9 cellular contexts compared by ENCODE assay signal in genomic region chr2:63058742-63059433, GRCh38. TPM values are rescaled to one million over a fixed set of nuclear protein-coding genes. Genes with fewer than 3 reads are reported as not detected.
DNase-seq lines count a peak whose midpoint lies in the region; ATAC-seq and TF ChIP-seq lines count a peak whose summit lies in the region.
"Had no signal": no experiment of that assay in that cellular context is flagged by ENCODE, and none has a peak within 500 bp of the region (broad histone marks: within the 10 kb centered on the region; RNA-seq: fewer than 3 reads in every experiment).

No MANE protein-coding gene starts in this region.

- H3K4me3 ChIP-seq in mammary epithelial cell (replicated peaks in 1 of 3; ENCODE audit: insufficient read depth in 1 of 3, low read depth in 2 of 3, low read length in 3 of 3) (no peak overlapping the region), coronary artery (peak overlapping the region; percentile 60), mucosa of descending colon (no peak overlapping the region), upper lobe of right lung (no peak overlapping the region)

- no peak overlapping the region for H3K4me2 ChIP-seq in mammary epithelial cell (ENCODE audit: insufficient read depth, low read depth, low read length)

- H3K27ac ChIP-seq in mammary epithelial cell (ENCODE audit: insufficient read depth, low read depth, low read length), result no peak overlapping the region
- no peak overlapping the region for H3K27ac ChIP-seq in coronary artery
- H3K27ac ChIP-seq in upper lobe of right lung, result no peak overlapping the region
- H3K27ac ChIP-seq: BLaER1 treated with 17β-estradiol and CSF1 and Interleukin-3, amounts not matched to agents 10 nM and 100 nM had no signal

- H3K36me3 ChIP-seq in mammary epithelial cell (ENCODE audit: insufficient read depth, low read length) (no peaks in the 10 kb centered on the region), mucosa of descending colon (ENCODE audit: low read depth) (no peaks in the 10 kb centered on the region), upper lobe of right lung (no peaks in the 10 kb centered on the region)
- H3K36me3 ChIP-seq: BLaER1 treated with 17β-estradiol and CSF1 and Interleukin-3, amounts not matched to agents 10 nM and 100 nM had no signal

- peak; percentile 32 for ATAC-seq in mucosa of descending colon
- peak; percentile 24 for ATAC-seq in upper lobe of right lung
- no peak for ATAC-seq in GM21529 (IDR thresholded peaks at IDR 0.05; ENCODE audit: unreplicated experiment)

- no peak overlapping the region for H3K4me3 Mint-ChIP-seq in MCF 10A (ENCODE audit: unreplicated experiment)

- POLR2A ChIA-PET in MCF 10A (lab: Yijun Ruan, JAX), result no interaction called here

- no peaks in the 10 kb centered on the region for H3K79me2 ChIP-seq in mammary epithelial cell (ENCODE audit: insufficient read depth, low read length)

- peaks cover 14% of the 10 kb centered on the region for H3K27me3 ChIP-seq in mammary epithelial cell (ENCODE audit: insufficient read depth, low read length)
- peaks cover 100% of the 10 kb centered on the region for H3K27me3 ChIP-seq in upper lobe of right lung

- no peaks in the 10 kb centered on the region for H3K27me3 Mint-ChIP-seq in MCF 10A (ENCODE audit: insufficient read depth, unreplicated experiment)

- no peak overlapping the region for H3K9ac ChIP-seq in mammary epithelial cell (ENCODE audit: insufficient read depth, low read length)
- H3K9ac ChIP-seq: BLaER1 treated with 17β-estradiol and CSF1 and Interleukin-3, amounts not matched to agents 10 nM and 100 nM had no signal

- H3K36me3 Mint-ChIP-seq in MCF 10A (ENCODE audit: insufficient read depth, unreplicated experiment), result peaks cover 9% of the 10 kb centered on the region

- H3K4me1 ChIP-seq in mammary epithelial cell (ENCODE audit: insufficient read depth, low read length) (no peaks in the 10 kb centered on the region), mucosa of descending colon (ENCODE audit: low read depth) (peaks cover 39% of the 10 kb centered on the region), upper lobe of right lung (peaks cover 49% of the 10 kb centered on the region)

- TF ChIP-seq CTCF in mammary epithelial cell (conservative IDR thresholded peaks at IDR 0.05 in 1 of 2, IDR thresholded peaks at IDR 0.05 in 1 of 2; ENCODE audit: extremely low read depth in 1 of 2, insufficient read depth in 1 of 2, low read depth in 1 of 2, low read length in 2 of 2) (no peak), MCF 10A (IDR thresholded peaks at IDR 0.05; ENCODE audit: unreplicated experiment) (no peak), coronary artery (IDR thresholded peaks at IDR 0.05) (no peak), mucosa of descending colon (IDR thresholded peaks at IDR 0.05) (no peak), upper lobe of right lung (IDR thresholded peaks at IDR 0.05) (no peak)

- in situ Hi-C loops in mammary epithelial cell (cut with MboI; ENCODE audit: low sequenced_read_pairs in 2 of 2), result no loop called here

- DNase-seq in mammary epithelial cell (no peak), MCF 10A (ENCODE audit: unreplicated experiment) (no peak), coronary artery (ENCODE audit: low spot score) (no peak), mucosa of descending colon (peak in 2 of 3 donors; percentile 8 to 44), upper lobe of right lung (no peak), GDM1 (lab: John Stamatoyannopoulos, UW) (no peak)
- no peak for DNase-seq in stimulated activated naive CD4-positive, alpha-beta T cell treated with Interleukin-2 at 50 U/mL for 16 hours (lab: John Stamatoyannopoulos, UW)

- CTCF ChIA-PET in mammary epithelial cell (lab: Charles Lee; ENCODE audit: low non-redundant PET), result no interaction called here
- CTCF ChIA-PET in MCF 10A (lab: Yijun Ruan, JAX), result no interaction called here

- H3K9me3 Mint-ChIP-seq in MCF 10A (ENCODE audit: unreplicated experiment), result no peaks in the 10 kb centered on the region

- H3K27ac Mint-ChIP-seq in MCF 10A (ENCODE audit: low read depth, unreplicated experiment), result no peak overlapping the region

- dilution Hi-C loops in mammary epithelial cell (cut with HindIII; ENCODE audit: low sequenced_read_pairs), result no loop called here

- H3K9me3 ChIP-seq in mammary epithelial cell (replicated peaks; ENCODE audit: insufficient read depth, low read length), result peaks cover 7% of the 10 kb centered on the region
- no peaks in the 10 kb centered on the region for H3K9me3 ChIP-seq in mucosa of descending colon
- H3K9me3 ChIP-seq in upper lobe of right lung, result no peaks in the 10 kb centered on the region

- intact Hi-C loops in mammary epithelial cell (cut with micrococcal nuclease), result loop anchor here (10.0 kb wide), 1 partner anchor 274 kb away; no protein-coding TSS in a partner anchor
- intact Hi-C loops in MCF 10A (cut with micrococcal nuclease), result no loop called here
- intact Hi-C loops in mucosa of descending colon (cut with DNase I, micrococcal nuclease), result no loop called here
- intact Hi-C loops in upper lobe of right lung (cut with DNase I), result no loop called here

- BruUV-seq in mammary epithelial cell (replicated peaks; lab: Mats Ljungman, UMichigan) (no TSS peak), MCF 10A (replicated peaks; lab: Mats Ljungman, UMichigan) (no TSS peak)

- H3K4me1 Mint-ChIP-seq in MCF 10A (ENCODE audit: insufficient read depth, unreplicated experiment), result no peaks in the 10 kb centered on the region

- 25% methylated on average over 10 of the region's 58 CpGs for WGBS in mammary epithelial cell (ENCODE audit: low coverage, missing lambda C conversion rate)

- H4K20me1 ChIP-seq in mammary epithelial cell (ENCODE audit: insufficient read depth, low read length), result no peaks in the 10 kb centered on the region

- peak overlapping the region; percentile 9 for H2AFZ ChIP-seq in mammary epithelial cell (ENCODE audit: low read depth, low read length)

RNA-seq across cellular contexts. Expression of gene OTX1, which starts 8.3 kb away (rescaled TPM):
- 1 to 10 TPM; 1.0 to 2.9 TPM for total RNA-seq in mammary epithelial cell
- 0.34 TPM for polyA plus RNA-seq in mammary epithelial cell
- polyA minus RNA-seq in mammary epithelial cell, result 1.8 TPM
- 1.4 and 2.2 TPM in 2 replicates for total RNA-seq in MCF 10A (2022)
- total RNA-seq in mucosa of descending colon, result under 1 TPM in 1 of 3 donors, not detected in 2; 0.22 TPM
- total RNA-seq in upper lobe of right lung, result not detected

Comparison
In these comparisons a context has a peak if more than half of its experiments do, and no peak if none do; other contexts are left out.
1. DNase-seq: peak in mucosa of descending colon (2 of 3); none in mammary epithelial cell (single experiment), MCF 10A (single experiment), coronary artery (single experiment), upper lobe of right lung (single experiment), stimulated activated naive CD4-positive, alpha-beta T cell treated with Interleukin-2 at 50 U/mL for 16 hours (single experiment) and GDM1 (single experiment).